In genomic region chr9:105877719-105878118, GRCh38 we compare ENCODE assay signal across 14 cellular contexts.
A peak's percentile ranks its signal among the peaks of the same experiment; 100 is the strongest.
DNase-seq lines count a peak whose midpoint lies in the region; ATAC-seq and TF ChIP-seq lines count a peak whose summit lies in the region.
"Had no signal": no experiment of that assay in that cellular context is flagged by ENCODE, and none has a peak within 500 bp of the region (broad histone marks: within the 10 kb centered on the region; RNA-seq: fewer than 3 reads in every experiment).

No MANE protein-coding gene starts in this region.

- H3K4me2 ChIP-seq in mesendoderm (ENCODE audit: low read length): no peak overlapping the region
- no peak overlapping the region for H3K4me2 ChIP-seq in smooth muscle cell

- no peak overlapping the region for H2BK5ac ChIP-seq in mesendoderm (ENCODE audit: low read length)

- H3K36me3 ChIP-seq in mesendoderm (ENCODE audit: control insufficient read depth, insufficient read depth, low read length) (no peaks in the 10 kb centered on the region), smooth muscle cell (ENCODE audit: low read depth) (no peaks in the 10 kb centered on the region)
- H3K36me3 ChIP-seq: spleen had no signal

- H3K9ac ChIP-seq in mesendoderm (ENCODE audit: low read length) (no peak overlapping the region), smooth muscle cell (ENCODE audit: low read depth) (no peak overlapping the region)

- no peaks in the 10 kb centered on the region for H3K9me3 Mint-ChIP-seq in activated CD4-positive, alpha-beta memory T cell treated with anti-CD3 and anti-CD28 coated beads, Interleukin-2, amount 10 ng/mL, durations not matched to agents 7 days and 5 days
- H3K9me3 Mint-ChIP-seq: nephron had no signal

- no peak overlapping the region for H3K56ac ChIP-seq in mesendoderm (ENCODE audit: low read length)

- no peak overlapping the region for H3K18ac ChIP-seq in mesendoderm (ENCODE audit: low read length)

- CTCF ChIA-PET in activated CD4-positive, alpha-beta memory T cell treated with anti-CD3 and anti-CD28 coated beads, Interleukin-2, amount 10 ng/mL, durations not matched to agents 7 days and 5 days (lab: Charles Lee): interaction anchor here (5.8 kb wide), 1 partner anchor 36 kb away, joined by 79 read pairs; no protein-coding TSS in a partner anchor

- H4K8ac ChIP-seq in mesendoderm (ENCODE audit: low read depth, low read length): no peak overlapping the region

- H3K4me1 ChIP-seq in mesendoderm (ENCODE audit: control insufficient read depth, low read depth, low read length): no peaks in the 10 kb centered on the region
- H3K4me1 ChIP-seq in smooth muscle cell (ENCODE audit: low read depth): no peaks in the 10 kb centered on the region
- H3K4me1 ChIP-seq: spleen had no signal

- H3K4me1 Mint-ChIP-seq in activated CD4-positive, alpha-beta memory T cell treated with anti-CD3 and anti-CD28 coated beads, Interleukin-2, amount 10 ng/mL, durations not matched to agents 7 days and 5 days: peaks cover 7% of the 10 kb centered on the region
- H3K4me1 Mint-ChIP-seq: nephron had no signal

- WGBS in mesendoderm (ENCODE audit: extremely low coverage, insufficient coverage, low lambda C conversion rate): no CpG with 5 or more reads among the region's 1 CpG
- WGBS in smooth muscle cell (ENCODE audit: low lambda C conversion rate): 100% methylated on average over 1 of the region's 1 CpG

- no peak overlapping the region for H3K4me3 ChIP-seq in mesendoderm (ENCODE audit: low read length)
- no peak overlapping the region for H3K4me3 ChIP-seq in smooth muscle cell
- H3K4me3 ChIP-seq: spleen had no signal

- H4K20me1 ChIP-seq in smooth muscle cell (ENCODE audit: low read depth): no peaks in the 10 kb centered on the region

- H3K27me3 Mint-ChIP-seq in activated CD4-positive, alpha-beta memory T cell treated with anti-CD3 and anti-CD28 coated beads, Interleukin-2, amount 10 ng/mL, durations not matched to agents 7 days and 5 days: peaks cover 13% of the 10 kb centered on the region

- H3K4me3 Mint-ChIP-seq in activated CD4-positive, alpha-beta memory T cell treated with anti-CD3 and anti-CD28 coated beads, Interleukin-2, amount 10 ng/mL, durations not matched to agents 7 days and 5 days: no peak overlapping the region
- H3K4me3 Mint-ChIP-seq: brain, nephron had no signal

- POLR2A ChIA-PET in activated CD4-positive, alpha-beta memory T cell treated with anti-CD3 and anti-CD28 coated beads, Interleukin-2, amount 10 ng/mL, durations not matched to agents 7 days and 5 days (lab: Charles Lee): no interaction called here

- H3K9me3 ChIP-seq in smooth muscle cell (replicated peaks; ENCODE audit: low read depth): no peaks in the 10 kb centered on the region
- H3K9me3 ChIP-seq: spleen had no signal

- H2AK5ac ChIP-seq in mesendoderm (ENCODE audit: low read length): no peak overlapping the region

- no peak overlapping the region for H2AFZ ChIP-seq in smooth muscle cell (ENCODE audit: low read depth)

- no peak overlapping the region for H3K27ac ChIP-seq in mesendoderm (ENCODE audit: low read depth, low read length)
- H3K27ac ChIP-seq in smooth muscle cell (ENCODE audit: low read depth): no peak overlapping the region
- H3K27ac ChIP-seq: spleen had no signal

- TF ChIP-seq CTCF in smooth muscle cell (IDR thresholded peaks at IDR 0.05; ENCODE audit: borderline replicate concordance, insufficient read depth, poor library complexity, severe bottlenecking): no peak

- no peak overlapping the region for H3K4ac ChIP-seq in mesendoderm (ENCODE audit: low read depth, low read length)

- no peaks in the 10 kb centered on the region for H3K36me3 Mint-ChIP-seq in activated CD4-positive, alpha-beta memory T cell treated with anti-CD3 and anti-CD28 coated beads, Interleukin-2, amount 10 ng/mL, durations not matched to agents 7 days and 5 days (ENCODE audit: low read depth)
- H3K36me3 Mint-ChIP-seq: brain had no signal

- no peak overlapping the region for H3K23ac ChIP-seq in mesendoderm (ENCODE audit: low read length)

- peak; percentile 85 for ATAC-seq in GM18909 (IDR thresholded peaks at IDR 0.05; ENCODE audit: poor library complexity, unreplicated experiment)
- peak; percentile 87 for ATAC-seq in HG03097 (IDR thresholded peaks at IDR 0.05; ENCODE audit: low FRiP score, unreplicated experiment)
- ATAC-seq: esophagus mucosa had no signal

- DNase-seq in NCI-H2107 (lab: John Stamatoyannopoulos, UW) (peak; percentile 71), mesendoderm (no peak), smooth muscle cell (lab: John Stamatoyannopoulos, UW; ENCODE audit: unreplicated experiment) (no peak), posterior vena cava (ENCODE audit: low spot score) (no peak)
- no peak for DNase-seq in activated CD4-positive, alpha-beta memory T cell treated with anti-CD3 and anti-CD28 coated beads, Interleukin-2, amount 10 ng/mL, durations not matched to agents 7 days and 5 days
- DNase-seq in activated CD4-positive, alpha-beta T cell treated with anti-CD3 and anti-CD28 coated beads, Interleukin-2, amount 50 U/mL, for 48 hours: no peak
- DNase-seq: Kasumi-1; spleen; stimulated activated naive CD4-positive, alpha-beta T cell treated with Interleukin-2 at 50 U/mL for 16 hours had no signal

- no peaks in the 10 kb centered on the region for H3F3A ChIP-seq in smooth muscle cell (ENCODE audit: low read depth)

- H4K5ac ChIP-seq in mesendoderm (ENCODE audit: low read length): no peak overlapping the region

- H3K27ac Mint-ChIP-seq in activated CD4-positive, alpha-beta memory T cell treated with anti-CD3 and anti-CD28 coated beads, Interleukin-2, amount 10 ng/mL, durations not matched to agents 7 days and 5 days: no peak overlapping the region
- H3K27ac Mint-ChIP-seq: nephron had no signal

- H2BK120ac ChIP-seq in mesendoderm (ENCODE audit: low read depth, low read length): peak overlapping the region; percentile 8

- intact Hi-C loops in posterior vena cava (cut with DNase I): no loop called here

- H3K27me3 ChIP-seq in mesendoderm (ENCODE audit: insufficient read depth, low read length, poor library complexity) (no peaks in the 10 kb centered on the region), smooth muscle cell (ENCODE audit: low read depth) (no peaks in the 10 kb centered on the region)
- H3K27me3 ChIP-seq: spleen had no signal

- no peak overlapping the region for H2BK15ac ChIP-seq in mesendoderm (replicated peaks; ENCODE audit: low read depth)

- H3K79me1 ChIP-seq in mesendoderm (ENCODE audit: low read length): no peaks in the 10 kb centered on the region

- no peaks in the 10 kb centered on the region for H3K79me2 ChIP-seq in mesendoderm (ENCODE audit: control insufficient read depth, insufficient read depth, low read length)
- no peaks in the 10 kb centered on the region for H3K79me2 ChIP-seq in smooth muscle cell (ENCODE audit: low read depth)
